ENCODE assay signal across 24 cellular contexts in genomic region chr14:61744239-61744638, GRCh38.
"Had no signal": no experiment of that assay in that cellular context is flagged by ENCODE, and none has a peak within 500 bp of the region (broad histone marks: within the 10 kb centered on the region; RNA-seq: fewer than 3 reads in every experiment).

No MANE protein-coding gene starts in this region.

- DNase-seq: effector CD4-positive, alpha-beta T cell; endodermal cell; erythroblast; foreskin keratinocyte; left colon; left ventricle myocardium superior; mesendoderm; naive B cell; psoas muscle; retina; right lobe of liver; spleen; stimulated activated CD4-positive, alpha-beta T cell treated with anti-CD3 and anti-CD28 coated beads, Interleukin-15, amount 100 ng/mL, for 24 hours; stimulated activated CD4-positive, alpha-beta T cell treated with anti-CD3 and anti-CD28 coated beads, Interleukin-1b, Interleukin-23, amount 100 ng/mL, for 48 hours; stimulated activated CD4-positive, alpha-beta T cell treated with anti-CD3 and anti-CD28 coated beads, Interleukin-4, amount 100 ng/mL, for 24 hours; transverse colon had no signal

- H3K4me3 ChIP-seq: coronary artery, hepatocyte, lung, psoas muscle, right lobe of liver, spleen, thoracic aorta, transverse colon had no signal

- H3K4me3 Mint-ChIP-seq: endodermal cell; naive B cell; nephron; stimulated activated memory B cell treated with anti-CD40 and anti-IgM and Interleukin-4, amounts not matched to agents 10 μg/mL and 1 μg/mL and 100 μg/mL, for 72 hours; stimulated activated naive CD8-positive, alpha-beta T cell treated with anti-CD3 and anti-CD28 coated beads, Interleukin-15, Interleukin-2, amounts not matched to agents 100 ng/mL and 50 ng/mL, for 24 hours had no signal

- H3K27me3 ChIP-seq: foreskin keratinocyte, hepatocyte, right lobe of liver, spleen, transverse colon had no signal

- H3K27me3 Mint-ChIP-seq: naive B cell; stimulated activated memory B cell treated with anti-CD40 and anti-IgM and Interleukin-4, amounts not matched to agents 10 μg/mL and 1 μg/mL and 100 μg/mL, for 72 hours; stimulated activated naive CD8-positive, alpha-beta T cell treated with anti-CD3 and anti-CD28 coated beads, Interleukin-15, Interleukin-2, amounts not matched to agents 100 ng/mL and 50 ng/mL, for 24 hours had no signal

- FAIRE-seq: endothelial cell of umbilical vein had no signal

- H3K27ac Mint-ChIP-seq: endodermal cell; nephron; stimulated activated memory B cell treated with anti-CD40 and anti-IgM and Interleukin-4, amounts not matched to agents 10 μg/mL and 1 μg/mL and 100 μg/mL, for 72 hours had no signal

- ATAC-seq: foreskin keratinocyte; left colon; left ventricle myocardium superior; psoas muscle; right lobe of liver; stimulated activated memory B cell treated with anti-CD40 and anti-IgM and Interleukin-4, amounts not matched to agents 10 μg/mL and 1 μg/mL and 100 μg/mL, for 72 hours had no signal

- H3K4me1 ChIP-seq: right lobe of liver had no signal

- H3K9me3 ChIP-seq: psoas muscle, right lobe of liver, spleen, thoracic aorta, transverse colon had no signal

- H3K27ac ChIP-seq: coronary artery, foreskin keratinocyte, hepatocyte, psoas muscle, right lobe of liver, spleen, thoracic aorta, transverse colon had no signal

- H3K4me1 Mint-ChIP-seq: nephron; stimulated activated memory B cell treated with anti-CD40 and anti-IgM and Interleukin-4, amounts not matched to agents 10 μg/mL and 1 μg/mL and 100 μg/mL, for 72 hours had no signal
